ENCODE assay signal across 8 cellular contexts in genomic region chr4:182478475-182478874, GRCh38.
DNase-seq lines count a peak whose midpoint lies in the region; ATAC-seq lines count a peak whose summit lies in the region.

No MANE protein-coding gene starts in this region.

- no peak overlapping the region for H2AK5ac ChIP-seq in neuronal stem cell (ENCODE audit: low read depth, low read length)

- no peak overlapping the region for H2BK5ac ChIP-seq in neuronal stem cell (ENCODE audit: low read length)

- H3K27ac ChIP-seq in caudate nucleus (ENCODE audit: low read depth, low read length) = no peak overlapping the region
- no peak overlapping the region for H3K27ac ChIP-seq in neuronal stem cell (replicated peaks; ENCODE audit: low read length)

- DNase-seq in AG08395 (ENCODE audit: low spot score) = peak; percentile 45
- DNase-seq in NCI-H526 treated with DMSO at 0.1 percent for 48 hours (lab: John Stamatoyannopoulos, UW) = peak; percentile 44
- peak; percentile 52 for DNase-seq in cerebellar cortex (ENCODE audit: low spot score)
- DNase-seq in midbrain (lab: John Stamatoyannopoulos, UW) = peak; percentile 23
- DNase-seq in caudate nucleus (lab: John Stamatoyannopoulos, UW) = no peak
- no peak for DNase-seq in neuronal stem cell (ENCODE audit: low spot score)

- no peak overlapping the region for H3K14ac ChIP-seq in neuronal stem cell (ENCODE audit: low read length)

- peak; percentile 77 for ATAC-seq in GM18858 (IDR thresholded peaks at IDR 0.05; ENCODE audit: unreplicated experiment)
- peak; percentile 84 for ATAC-seq in HG03442 (IDR thresholded peaks at IDR 0.05; ENCODE audit: unreplicated experiment)

- H2BK12ac ChIP-seq in neuronal stem cell (ENCODE audit: low read length) = no peak overlapping the region

- H3K36me3 ChIP-seq in neuronal stem cell (replicated peaks in 1 of 2; ENCODE audit: control insufficient read depth in 2 of 2, insufficient read depth in 2 of 2, low read length in 2 of 2) = peaks cover 0 to 4% of the 10 kb centered on the region in 2 donors

- H3K4ac ChIP-seq in neuronal stem cell (ENCODE audit: low read length) = no peak overlapping the region

- H3K4me2 ChIP-seq in neuronal stem cell (ENCODE audit: insufficient read depth, low read length, poor library complexity, severe bottlenecking) = no peak overlapping the region

- no peak overlapping the region for H3K23ac ChIP-seq in neuronal stem cell (ENCODE audit: low read depth, low read length, poor library complexity)

- peaks cover 2% of the 10 kb centered on the region for H3K79me1 ChIP-seq in neuronal stem cell (ENCODE audit: low read depth, low read length)

- H3K4me1 ChIP-seq in neuronal stem cell (ENCODE audit: control insufficient read depth in 2 of 2, insufficient read depth in 1 of 2, low read depth in 1 of 2, low read length in 2 of 2) = no peaks in the 10 kb centered on the region

- no peak overlapping the region for H2BK120ac ChIP-seq in neuronal stem cell (ENCODE audit: low read depth, low read length)

- no peak overlapping the region for H3K9ac ChIP-seq in neuronal stem cell (ENCODE audit: low read depth, low read length, poor library complexity)

- no peaks in the 10 kb centered on the region for H3K27me3 ChIP-seq in neuronal stem cell (ENCODE audit: control insufficient read depth in 3 of 3, insufficient read depth in 3 of 3, low read depth in 1 of 3, low read length in 3 of 3)

- H3K9me3 ChIP-seq in neuronal stem cell (replicated peaks in 1 of 2; ENCODE audit: control insufficient read depth in 2 of 2, insufficient read depth in 1 of 2, low read depth in 1 of 2, low read length in 2 of 2) = no peaks in the 10 kb centered on the region

- H4K91ac ChIP-seq in neuronal stem cell (ENCODE audit: low read depth, low read length, poor library complexity) = no peak overlapping the region

- no peak overlapping the region for H2BK15ac ChIP-seq in neuronal stem cell (ENCODE audit: low read length)

- no peak overlapping the region for H4K8ac ChIP-seq in neuronal stem cell (ENCODE audit: low read depth, low read length)

- WGBS in neuronal stem cell (ENCODE audit: extremely low coverage in 2 of 2, insufficient read length in 2 of 2, insufficient replicate concordance in 1 of 2), 2 donors = no CpG with 5 or more reads among the region's 1 CpG

- no peak overlapping the region for H3K18ac ChIP-seq in neuronal stem cell (ENCODE audit: low read length)

- H3K4me3 ChIP-seq in neuronal stem cell (ENCODE audit: low read length in 2 of 2) = no peak overlapping the region

- no peak overlapping the region for H2AFZ ChIP-seq in neuronal stem cell (ENCODE audit: low read length)

Comparison
In these comparisons a context has a peak if more than half of its experiments do, and no peak if none do; other contexts are left out.
1. DNase-seq: peak in AG08395 (single experiment), NCI-H526 treated with DMSO at 0.1 percent for 48 hours (single experiment), cerebellar cortex (single experiment) and midbrain (single experiment); none in caudate nucleus (0 of 61) and neuronal stem cell (single experiment).